In genomic region chr1:93078935-93079654, GRCh38 we compare ENCODE assay signal across 8 cellular contexts. TPM values are rescaled to one million over a fixed set of nuclear protein-coding genes. Genes with fewer than 3 reads are reported as not detected.
A peak's percentile ranks its signal among the peaks of the same experiment; 100 is the strongest.
DNase-seq lines count a peak whose midpoint lies in the region; ATAC-seq and TF ChIP-seq lines count a peak whose summit lies in the region.

Gene MTF2 (plus strand): TSS chr1:93079283. CDS start chr1:93079527, 244 bp downstream.

- H3K4me3 ChIP-seq in AG10803 (ENCODE audit: low read length), result peak within 1 kb of the TSS; percentile 96
- peak within 1 kb of the TSS; percentile 64 to 92 (median 76) for H3K4me3 ChIP-seq in spleen

- ATAC-seq in GM19035 (IDR thresholded peaks at IDR 0.05; ENCODE audit: unreplicated experiment), result peak; percentile 79
- ATAC-seq in HG03342 (IDR thresholded peaks at IDR 0.05; ENCODE audit: unreplicated experiment), result peak; percentile 73

- peaks cover 0 to 6% (median 5%) of the 10 kb centered on the region in 8 donors for H3K9me3 ChIP-seq in spleen

- 0 to 1% (median 0%) methylated on average over 45 to 51 of the region's 51 CpGs for WGBS in spleen, 5 donors

- no peaks in the 10 kb centered on the region for H3K27me3 ChIP-seq in spleen (replicated peaks in 1 of 7)

- H3K4me1 ChIP-seq in spleen, result peaks cover 33 to 54% (median 47%) of the 10 kb centered on the region in 6 donors

- H3K36me3 ChIP-seq in spleen, result peaks cover 0 to 15% (median 0%) of the 10 kb centered on the region in 6 donors

- peak; percentile 62 to 97 (median 64) for TF ChIP-seq POLR2A in spleen (IDR thresholded peaks at IDR 0.05)

- DNase-seq in AG10803 (ENCODE audit: low read depth) (peak; percentile 98), NCI-H446 (lab: John Stamatoyannopoulos, UW) (peak; percentile 91 to 99), inferior parietal cortex (ENCODE audit: extremely low spot score) (peak; percentile 96), spleen (peak; percentile 99)
- DNase-seq in activated CD4-positive, CD25-positive, alpha-beta regulatory T cell (lab: John Stamatoyannopoulos, UW), result peak; percentile 82 to 89 (median 86)
- DNase-seq in central memory CD4-positive, alpha-beta T cell, result peak; percentile 90

- intact Hi-C loops in spleen (cut with DNase I; ENCODE audit: low total_unique reads), result no loop called here

- no peak for TF ChIP-seq CTCF in AG10803 (conservative IDR thresholded peaks at IDR 0.05; ENCODE audit: low read length)
- peak in 5 of 11 experiments; percentile 11 to 28 (median 18) for TF ChIP-seq CTCF in spleen (IDR thresholded peaks at IDR 0.05 in 8 of 11, conservative IDR thresholded peaks at IDR 0.05 in 3 of 11)

- H3K27ac ChIP-seq in spleen, result peak within 1 kb of the TSS; percentile 75 to 94 (median 92)

RNA-seq across cellular contexts. Expression of gene MTF2, which starts in this region (rescaled TPM):
- total RNA-seq in spleen, result 10 to 100 TPM; 25.1 to 50.5 (median 41.7) TPM
- polyA plus RNA-seq in spleen, result 10 to 100 TPM; 16.4 to 19.1 (median 17.4) TPM

Comparison
In these comparisons a context has a peak if more than half of its experiments do, and no peak if none do; other contexts are left out.
1. Peak in every context shown above with its lines: DNase-seq, ATAC-seq, H3K4me3 ChIP-seq and H3K27ac ChIP-seq.